In genomic region chr1:150560576-150560975, GRCh38 we compare ENCODE assay signal across 8 cellular contexts. TPM values are rescaled to one million over a fixed set of nuclear protein-coding genes. Genes with fewer than 3 reads are reported as not detected.
DNase-seq lines count a peak whose midpoint lies in the region; ATAC-seq and TF ChIP-seq lines count a peak whose summit lies in the region.

No MANE protein-coding gene starts in this region.

- TF ChIP-seq POLR2A in gastroesophageal sphincter (IDR thresholded peaks at IDR 0.05): no peak

- TF ChIP-seq EP300 in gastroesophageal sphincter (IDR thresholded peaks at IDR 0.05): no peak

- H3K4me3 ChIP-seq in H7 (ENCODE audit: insufficient read depth, low read depth, low read length): peak overlapping the region; percentile 74; the same call in 1 of the 2 replicates
- H3K4me3 ChIP-seq in gastroesophageal sphincter: peak overlapping the region; percentile 48 to 64
- peak overlapping the region; percentile 84 to 92 (median 87) for H3K4me3 ChIP-seq in skeletal muscle tissue (ENCODE audit: low read length in 3 of 3)

- no peak for TF ChIP-seq CTCF in gastroesophageal sphincter (IDR thresholded peaks at IDR 0.05)

- DNase-seq in H7 (peak; percentile 43), NCI-H748 (lab: John Stamatoyannopoulos, UW; ENCODE audit: unreplicated experiment) (no peak), nucleus accumbens (lab: John Stamatoyannopoulos, UW) (no peak), HUDEP-2 (lab: John Stamatoyannopoulos, UW; ENCODE audit: unreplicated experiment in 76 of 76) (no peak)
- peak; percentile 39 to 44 for DNase-seq in activated T-cell treated with anti-CD3 and anti-CD28 coated beads, Interleukin-2, amount 50 U/mL, for 48 hours

- no peaks in the 10 kb centered on the region for H3K27me3 ChIP-seq in H7 (ENCODE audit: control insufficient read depth, insufficient read depth, low read length)
- no peaks in the 10 kb centered on the region for H3K27me3 ChIP-seq in gastroesophageal sphincter
- no peaks in the 10 kb centered on the region for H3K27me3 ChIP-seq in skeletal muscle tissue (ENCODE audit: control insufficient read depth in 3 of 3, insufficient read depth in 3 of 3, low read length in 3 of 3)

- H3K27ac ChIP-seq in gastroesophageal sphincter: peak overlapping the region; percentile 97 to 100 (median 100)
- H3K27ac ChIP-seq in skeletal muscle tissue (ENCODE audit: low read depth, low read length): peak overlapping the region; percentile 100

- H3K9ac ChIP-seq in skeletal muscle tissue (ENCODE audit: low read depth in 1 of 3, low read length in 3 of 3): peak overlapping the region; percentile 97 to 100 (median 99)

- no peaks in the 10 kb centered on the region for H3K9me3 ChIP-seq in gastroesophageal sphincter
- no peaks in the 10 kb centered on the region for H3K9me3 ChIP-seq in skeletal muscle tissue (ENCODE audit: control insufficient read depth in 3 of 3, low read length in 3 of 3)

- H3K36me3 ChIP-seq in H7 (replicated peaks; ENCODE audit: control insufficient read depth, insufficient read depth, low read length): no peaks in the 10 kb centered on the region; the same call in 1 of the 2 replicates
- peaks cover 0 to 25% of the 10 kb centered on the region in 2 donors for H3K36me3 ChIP-seq in gastroesophageal sphincter
- peaks cover 8 to 16% (median 10%) of the 10 kb centered on the region in 3 donors for H3K36me3 ChIP-seq in skeletal muscle tissue (ENCODE audit: control insufficient read depth in 3 of 3, insufficient read depth in 3 of 3, low read length in 3 of 3)

- WGBS in gastroesophageal sphincter (ENCODE audit: low coverage in 1 of 2), 2 donors: 67 to 75% methylated on average over 1 of the region's 4 CpGs

- no peak for ATAC-seq in gastroesophageal sphincter
- no peak for ATAC-seq in HG02852 (IDR thresholded peaks at IDR 0.05; ENCODE audit: unreplicated experiment)

- H3K4me1 ChIP-seq in gastroesophageal sphincter (peaks cover 33 to 81% (median 53%) of the 10 kb centered on the region in 3 donors), skeletal muscle tissue (ENCODE audit: control insufficient read depth in 3 of 3, insufficient read depth in 3 of 3, low read length in 3 of 3) (peaks cover 58 to 71% (median 64%) of the 10 kb centered on the region in 3 donors)

RNA-seq across cellular contexts. Expression of gene ADAMTSL4, which starts 11.4 kb away (rescaled TPM):
- 4.2 and 8.1 TPM in 2 replicates for total RNA-seq in H7 (2014; rRNA removed; shearing (Covaris generic))
- total RNA-seq in gastroesophageal sphincter (10 to 100 TPM; 27.1 to 66.5 (median 36.3) TPM), skeletal muscle tissue (12.0 TPM)

RNA-seq across cellular contexts. Expression of gene MCL1, which starts 18.8 kb away (rescaled TPM):
- total RNA-seq in H7 (2014; rRNA removed; shearing (Covaris generic)): 165 and 234 TPM in 2 replicates
- total RNA-seq in gastroesophageal sphincter: 100 to 1,000 TPM; 212 to 353 (median 317) TPM
- 157 TPM for total RNA-seq in skeletal muscle tissue

RNA-seq across cellular contexts. Expression of gene FALEC, which starts 45.0 kb away (rescaled TPM):
- 1.7 and 2.6 TPM in 2 replicates for total RNA-seq in H7 (2014; rRNA removed; shearing (Covaris generic))
- total RNA-seq in gastroesophageal sphincter (not detected), skeletal muscle tissue (not detected)

RNA-seq across cellular contexts. Expression of gene ECM1, which starts 52.7 kb away (rescaled TPM):
- 1.9 and 3.6 TPM in 2 replicates for total RNA-seq in H7 (2014; rRNA removed; shearing (Covaris generic))
- total RNA-seq in gastroesophageal sphincter (10 to 100 TPM; 12.6 to 29.7 (median 19.4) TPM), skeletal muscle tissue (0.52 TPM)

Comparison
In these comparisons a context has a peak if more than half of its experiments do, and no peak if none do; other contexts are left out.
1. DNase-seq: peak in H7 (single experiment) and activated T-cell treated with anti-CD3 and anti-CD28 coated beads, Interleukin-2, amount 50 U/mL, for 48 hours (2 of 2); none in NCI-H748 (single experiment), nucleus accumbens (0 of 56) and HUDEP-2 (0 of 76).
2. Peak in every context shown above with its lines, with median percentiles within 50 percentile points of each other: H3K4me3 ChIP-seq.